Comparison of ENCODE assay signal across 1 cellular context in genomic region chr20:17860306-17861197, GRCh38.
TF ChIP-seq lines count a peak whose summit lies in the region.

No MANE protein-coding gene starts in this region.

TF ChIP-seq in HepG2, 621 proteins besides CTCF, POLR2A, EP300 and RAD21 (continued from another document and continues in another):
- TF ChIP-seq PAWR (CRISPR knock-in tag; IDR thresholded peaks at IDR 0.05; ENCODE audit: borderline replicate concordance): no peak
- TF ChIP-seq MIXL1 (CRISPR knock-in tag; IDR thresholded peaks at IDR 0.05): no peak
- no peak for TF ChIP-seq ZNF589 (CRISPR knock-in tag; conservative IDR thresholded peaks at IDR 0.05)
- no peak for TF ChIP-seq ZNF331 (CRISPR knock-in tag; IDR thresholded peaks at IDR 0.05)
- TF ChIP-seq ZNF780A (CRISPR knock-in tag; IDR thresholded peaks at IDR 0.05): no peak
- no peak for TF ChIP-seq ZNF768 (CRISPR knock-in tag; IDR thresholded peaks at IDR 0.05)
- no peak for TF ChIP-seq FOSL2 (CRISPR knock-in tag; IDR thresholded peaks at IDR 0.05)
- no peak for TF ChIP-seq SRF (IDR thresholded peaks at IDR 0.05; ENCODE audit: low read depth, low read length)
- TF ChIP-seq ZNF20 (CRISPR knock-in tag; IDR thresholded peaks at IDR 0.05): no peak
- TF ChIP-seq HNRNPLL (IDR thresholded peaks at IDR 0.05; ENCODE audit: low read depth, low read length, poor library complexity, severe bottlenecking): no peak
- TF ChIP-seq AKAP8 (CRISPR knock-in tag; IDR thresholded peaks at IDR 0.05): peak; percentile 62; the same call in 1 of the 2 replicates
- TF ChIP-seq MED1 (CRISPR knock-in tag; IDR thresholded peaks at IDR 0.05): peak; percentile 52
- TF ChIP-seq ZNF282 (IDR thresholded peaks at IDR 0.05; ENCODE audit: partially characterized antibody): no peak
- no peak for TF ChIP-seq FOXK2 (IDR thresholded peaks at IDR 0.05)
- 0 out of 2 replicates have a peak, but pooled peaks have one; percentile 37 for TF ChIP-seq ZNF558 (CRISPR knock-in tag; IDR thresholded peaks at IDR 0.05; ENCODE audit: borderline replicate concordance)
- no peak for TF ChIP-seq DZIP1 (CRISPR knock-in tag; IDR thresholded peaks at IDR 0.05)
- peak; percentile 34; the same call in 1 of the 2 replicates for TF ChIP-seq ZNF292 (CRISPR knock-in tag; IDR thresholded peaks at IDR 0.05; ENCODE audit: borderline replicate concordance, low read depth)
- TF ChIP-seq HOXA3 (CRISPR knock-in tag; IDR thresholded peaks at IDR 0.05): peak; percentile 46; the same call in 1 of the 2 replicates
- no peak for TF ChIP-seq ARID4A (CRISPR knock-in tag; IDR thresholded peaks at IDR 0.05; ENCODE audit: borderline replicate concordance)
- TF ChIP-seq ZNF724P (CRISPR knock-in tag; IDR thresholded peaks at IDR 0.05; ENCODE audit: borderline replicate concordance): no peak
- peak; percentile 29; the same call in 1 of the 2 replicates for TF ChIP-seq SALL1 (CRISPR knock-in tag; IDR thresholded peaks at IDR 0.05)
- TF ChIP-seq CREB3 (CRISPR knock-in tag; IDR thresholded peaks at IDR 0.05): no peak
- no peak for TF ChIP-seq TFDP1 (CRISPR knock-in tag; IDR thresholded peaks at IDR 0.05; ENCODE audit: borderline replicate concordance)
- TF ChIP-seq SOX5 (CRISPR knock-in tag; IDR thresholded peaks at IDR 0.05; ENCODE audit: borderline replicate concordance): no peak
- TF ChIP-seq ZKSCAN8 (CRISPR knock-in tag; IDR thresholded peaks at IDR 0.05; ENCODE audit: borderline replicate concordance): no peak
- TF ChIP-seq ZNF839 (CRISPR knock-in tag; IDR thresholded peaks at IDR 0.05; ENCODE audit: borderline replicate concordance): no peak
- no peak for TF ChIP-seq ZBTB10 (CRISPR knock-in tag; IDR thresholded peaks at IDR 0.05; ENCODE audit: borderline replicate concordance)
- no peak for TF ChIP-seq RNF2 (conservative IDR thresholded peaks at IDR 0.05; ENCODE audit: low read depth)
- TF ChIP-seq ZKSCAN1 (IDR thresholded peaks at IDR 0.05; ENCODE audit: low read length): no peak
- TF ChIP-seq UBTF (CRISPR knock-in tag; IDR thresholded peaks at IDR 0.05): no peak
- TF ChIP-seq PLSCR1 (CRISPR knock-in tag; IDR thresholded peaks at IDR 0.05; ENCODE audit: borderline replicate concordance): no peak
- TF ChIP-seq ZNF317 (CRISPR knock-in tag; IDR thresholded peaks at IDR 0.05): peak; percentile 50; the same call in 1 of the 2 replicates
- TF ChIP-seq ZNF367 (CRISPR knock-in tag; IDR thresholded peaks at IDR 0.05; ENCODE audit: borderline replicate concordance): no peak
- TF ChIP-seq RFX1 (IDR thresholded peaks at IDR 0.05): no peak
- TF ChIP-seq ZNF891 (CRISPR knock-in tag; IDR thresholded peaks at IDR 0.05): no peak
- TF ChIP-seq LCORL (IDR thresholded peaks at IDR 0.05): no peak
- no peak for TF ChIP-seq LCORL (CRISPR knock-in tag; IDR thresholded peaks at IDR 0.05)
- TF ChIP-seq ATF6 (CRISPR knock-in tag; conservative IDR thresholded peaks at IDR 0.05): no peak
- TF ChIP-seq CBX5 (CRISPR knock-in tag; IDR thresholded peaks at IDR 0.05; ENCODE audit: borderline replicate concordance): 0 out of 2 replicates have a peak, but pooled peaks have one; percentile 42
- no peak for TF ChIP-seq ZNF543 (CRISPR knock-in tag; IDR thresholded peaks at IDR 0.05)
- TF ChIP-seq ZNF501 (CRISPR knock-in tag; IDR thresholded peaks at IDR 0.05): no peak
- TF ChIP-seq NFIC (IDR thresholded peaks at IDR 0.05; ENCODE audit: low read length): no peak
- TF ChIP-seq ATAD3A (CRISPR knock-in tag; IDR thresholded peaks at IDR 0.05): no peak
- no peak for TF ChIP-seq AGO1 (IDR thresholded peaks at IDR 0.05; ENCODE audit: low read depth, low read length, poor library complexity, severe bottlenecking)
- no peak for TF ChIP-seq ZSCAN5A (CRISPR knock-in tag; IDR thresholded peaks at IDR 0.05; ENCODE audit: borderline replicate concordance)
- TF ChIP-seq ZNF382 (CRISPR knock-in tag; IDR thresholded peaks at IDR 0.05; ENCODE audit: borderline replicate concordance): no peak
- no peak for TF ChIP-seq ZNF205 (CRISPR knock-in tag; IDR thresholded peaks at IDR 0.05)
- no peak; the same call in 1 of the 2 replicates for TF ChIP-seq ZNF251 (CRISPR knock-in tag; IDR thresholded peaks at IDR 0.05)
- no peak for TF ChIP-seq ZNF782 (CRISPR knock-in tag; IDR thresholded peaks at IDR 0.05; ENCODE audit: borderline replicate concordance)
- no peak for TF ChIP-seq RBM22 (optimal IDR thresholded peaks at IDR 0.05; ENCODE audit: low read length)
- TF ChIP-seq ISL2 (CRISPR knock-in tag; IDR thresholded peaks at IDR 0.05): no peak
- TF ChIP-seq ELF4 (CRISPR knock-in tag; IDR thresholded peaks at IDR 0.05; ENCODE audit: borderline replicate concordance): no peak
- TF ChIP-seq ZFX (CRISPR knock-in tag; IDR thresholded peaks at IDR 0.05; ENCODE audit: low read depth): peak; percentile 31; the same call in 1 of the 2 replicates
